ENCODE assay signal across 8 cellular contexts in the genomic region with DNA sequence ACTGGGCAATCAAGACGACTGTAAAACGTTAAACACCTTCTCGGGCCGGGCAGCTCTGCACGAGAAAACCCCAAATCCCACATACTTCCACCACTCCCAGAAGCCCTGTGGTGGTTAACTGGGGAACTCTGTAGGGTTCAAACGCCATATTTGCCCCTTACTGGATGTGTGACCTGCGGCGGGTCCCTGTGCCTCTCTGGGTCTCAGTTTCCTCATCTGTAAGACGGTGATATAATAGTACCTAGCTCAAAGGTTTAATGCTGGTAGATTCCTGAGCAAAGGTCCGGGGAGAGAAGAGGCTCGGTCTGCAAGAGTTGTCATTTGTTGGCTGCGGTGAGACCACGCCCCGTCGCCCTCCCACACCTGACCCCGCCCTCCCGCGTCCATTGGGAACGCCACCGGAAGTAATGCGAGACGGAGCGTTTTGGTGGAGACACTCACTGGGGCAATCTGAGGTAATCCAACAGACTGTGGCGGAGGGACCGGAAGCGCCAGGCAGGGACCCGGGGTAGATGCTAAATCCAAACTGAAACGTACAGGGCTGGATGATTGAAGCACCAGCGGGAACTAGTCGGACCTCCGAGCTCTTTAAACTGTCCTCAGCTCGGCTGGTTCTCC. TPM values are rescaled to one million over a fixed set of nuclear protein-coding genes. Genes with fewer than 3 reads are reported as not detected.
DNase-seq lines count a peak whose midpoint lies in the region; ATAC-seq and TF ChIP-seq lines count a peak whose summit lies in the region.

No MANE protein-coding gene starts in this region.

- H3K9me3 Mint-ChIP-seq in progenitor cell of endocrine pancreas (ENCODE audit: low read depth), result no peaks in the 10 kb centered on the region

- H3K27ac Mint-ChIP-seq in T-helper 17 cell (peak overlapping the region; percentile 96), progenitor cell of endocrine pancreas (peak overlapping the region; percentile 99)

- H3K9me3 ChIP-seq in T-helper 17 cell (ENCODE audit: control insufficient read depth, low read length, poor library complexity, severe bottlenecking), result no peaks in the 10 kb centered on the region

- H3K4me3 Mint-ChIP-seq in T-helper 17 cell (peak overlapping the region; percentile 96), progenitor cell of endocrine pancreas (ENCODE audit: low read depth) (peak overlapping the region; percentile 97)

- no peak for TF ChIP-seq CTCF in progenitor cell of endocrine pancreas (IDR thresholded peaks at IDR 0.05; ENCODE audit: unreplicated experiment)

- H3K27me3 Mint-ChIP-seq in T-helper 17 cell, result no peaks in the 10 kb centered on the region
- no peaks in the 10 kb centered on the region for H3K27me3 Mint-ChIP-seq in progenitor cell of endocrine pancreas

- intact Hi-C loops in left ventricle myocardium superior (cut with micrococcal nuclease), result loop anchor here (10.0 kb wide), 1 partner anchor 260 kb away; the partner anchor contains the start of genes MPHOSPH9 and MTRFR

- DNase-seq in NCI-H1694 treated with DMSO at 0.1 percent for 48 hours (lab: John Stamatoyannopoulos, UW) (peak; percentile 86), T-helper 17 cell (peak; percentile 94 to 98 (median 97)), left ventricle myocardium superior (peak; percentile 98), progenitor cell of endocrine pancreas (ENCODE audit: low spot score, unreplicated experiment) (peak; percentile 97), ureter (ENCODE audit: low spot score) (peak; percentile 99)

- H3K4me1 Mint-ChIP-seq in T-helper 17 cell, result peaks cover 20% of the 10 kb centered on the region
- peaks cover 12% of the 10 kb centered on the region for H3K4me1 Mint-ChIP-seq in progenitor cell of endocrine pancreas (ENCODE audit: low read depth)

- H3K27ac ChIP-seq in angular gyrus (ENCODE audit: low read depth, low read length), result peak overlapping the region; percentile 99

- ATAC-seq in GM18499 (IDR thresholded peaks at IDR 0.05; ENCODE audit: insufficient read depth, unreplicated experiment) (peak; percentile 54), HG02938 (IDR thresholded peaks at IDR 0.05; ENCODE audit: unreplicated experiment) (peak; percentile 71), T-helper 17 cell (peak; percentile 86), left ventricle myocardium superior (peak; percentile 96)

- H3K36me3 Mint-ChIP-seq in T-helper 17 cell (ENCODE audit: low read depth) (no peaks in the 10 kb centered on the region), progenitor cell of endocrine pancreas (ENCODE audit: insufficient read depth) (no peaks in the 10 kb centered on the region)

RNA-seq across cellular contexts. Expression of gene OGFOD2, which starts 0.7 kb away (rescaled TPM):
- 10 to 100 TPM; 17.9 to 20.3 TPM for total RNA-seq in T-helper 17 cell
- total RNA-seq in left ventricle myocardium superior, result 15.4 TPM
- 16.1 and 16.8 TPM in 2 replicates for total RNA-seq in progenitor cell of endocrine pancreas
- 24.5 TPM for total RNA-seq in ureter

RNA-seq across cellular contexts. Expression of gene ARL6IP4, which starts 6.1 kb away (rescaled TPM):
- total RNA-seq in T-helper 17 cell (100 to 1,000 TPM; 109 to 131 TPM), left ventricle myocardium superior (181 TPM), progenitor cell of endocrine pancreas (122 and 127 TPM in 2 replicates), ureter (130 TPM)

RNA-seq across cellular contexts. Expression of gene ABCB9, which starts 8.1 kb away (rescaled TPM):
- total RNA-seq in T-helper 17 cell (1 to 10 TPM; 4.1 to 6.1 TPM), left ventricle myocardium superior (4.6 TPM), progenitor cell of endocrine pancreas (10.4 and 10.5 TPM in 2 replicates), ureter (7.2 TPM)

Comparison
In these comparisons a context has a peak if more than half of its experiments do, and no peak if none do; other contexts are left out.
1. Peak in every context shown above with its lines: DNase-seq, ATAC-seq and H3K27ac ChIP-seq.